In the genomic region with DNA sequence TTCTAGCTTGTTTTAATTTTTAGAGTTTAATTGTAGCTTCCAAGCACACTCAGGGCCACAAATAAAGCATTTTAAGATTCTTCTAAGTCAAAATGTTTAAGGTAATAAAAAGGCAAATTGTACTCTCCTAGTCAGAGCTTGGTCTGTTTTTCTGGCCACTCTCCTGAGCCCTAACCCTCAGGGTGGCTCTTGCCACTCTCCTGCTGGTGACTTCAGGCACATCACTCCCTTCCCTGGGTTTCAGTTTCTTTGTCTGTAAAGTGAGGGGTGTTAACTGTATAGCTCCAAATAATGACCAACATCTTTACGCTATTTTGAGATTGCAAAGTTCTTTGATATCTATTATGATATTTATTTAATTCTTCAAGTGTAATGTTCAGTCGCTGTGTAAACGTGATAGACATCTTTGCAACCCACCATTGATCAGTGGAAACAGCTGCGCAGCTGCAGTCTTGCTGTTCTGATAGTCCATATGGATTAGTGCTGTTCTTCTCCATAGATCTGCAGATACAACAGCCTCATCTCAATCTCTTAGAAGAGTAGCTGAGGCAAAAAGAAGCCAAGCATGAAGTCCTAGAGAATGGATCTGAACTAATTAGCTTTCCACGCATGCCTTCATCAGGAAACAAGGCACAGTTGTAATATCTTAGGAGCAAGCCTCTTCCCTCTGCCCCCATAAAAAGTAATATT, we compare ENCODE assay signal across 14 cellular contexts.
"Had no signal": no experiment of that assay in that cellular context is flagged by ENCODE, and none has a peak within 500 bp of the region (broad histone marks: within the 10 kb centered on the region; RNA-seq: fewer than 3 reads in every experiment).

No MANE protein-coding gene starts in this region.

- DNase-seq: activated CD4-positive, alpha-beta memory T cell treated with anti-CD3 and anti-CD28 coated beads for 36 hours; activated CD4-positive, alpha-beta T cell treated with anti-CD3 and anti-CD28 coated beads for 1 hour; activated gamma-delta T cell; activated naive CD8-positive, alpha-beta T cell treated with anti-CD3 and anti-CD28 coated beads for 36 hours; activated T-cell treated with anti-CD3 and anti-CD28 coated beads, Interleukin-2, amount 50 U/mL, for 48 hours; gastrocnemius medialis; heart right ventricle; kidney; left ventricle myocardium inferior; ovary; stimulated activated CD4-positive, alpha-beta T cell treated with anti-CD3 and anti-CD28 coated beads, Interleukin-15, amount 100 ng/mL, for 24 hours; stimulated activated CD4-positive, alpha-beta T cell treated with anti-CD3 and anti-CD28 coated beads, Interleukin-4, amount 100 ng/mL, for 24 hours; stimulated activated naive CD8-positive, alpha-beta T cell treated with anti-CD3 and anti-CD28 coated beads, Interleukin-15, amount 100 ng/mL, for 72 hours; testis had no signal

- H3K4me1 ChIP-seq: gastrocnemius medialis, left ventricle myocardium inferior had no signal

- ATAC-seq: gastrocnemius medialis; heart right ventricle; stimulated activated naive CD8-positive, alpha-beta T cell treated with anti-CD3 and anti-CD28 coated beads, Interleukin-15, amount 100 ng/mL, for 72 hours had no signal

- H3K4me3 ChIP-seq: gastrocnemius medialis, heart right ventricle, left ventricle myocardium inferior, ovary, testis had no signal

- H3K27ac ChIP-seq: gastrocnemius medialis, heart right ventricle, left ventricle myocardium inferior, ovary, testis had no signal

- H3K27me3 ChIP-seq: gastrocnemius medialis, ovary, testis had no signal
